10 cellular contexts compared by ENCODE assay signal in the genomic region with DNA sequence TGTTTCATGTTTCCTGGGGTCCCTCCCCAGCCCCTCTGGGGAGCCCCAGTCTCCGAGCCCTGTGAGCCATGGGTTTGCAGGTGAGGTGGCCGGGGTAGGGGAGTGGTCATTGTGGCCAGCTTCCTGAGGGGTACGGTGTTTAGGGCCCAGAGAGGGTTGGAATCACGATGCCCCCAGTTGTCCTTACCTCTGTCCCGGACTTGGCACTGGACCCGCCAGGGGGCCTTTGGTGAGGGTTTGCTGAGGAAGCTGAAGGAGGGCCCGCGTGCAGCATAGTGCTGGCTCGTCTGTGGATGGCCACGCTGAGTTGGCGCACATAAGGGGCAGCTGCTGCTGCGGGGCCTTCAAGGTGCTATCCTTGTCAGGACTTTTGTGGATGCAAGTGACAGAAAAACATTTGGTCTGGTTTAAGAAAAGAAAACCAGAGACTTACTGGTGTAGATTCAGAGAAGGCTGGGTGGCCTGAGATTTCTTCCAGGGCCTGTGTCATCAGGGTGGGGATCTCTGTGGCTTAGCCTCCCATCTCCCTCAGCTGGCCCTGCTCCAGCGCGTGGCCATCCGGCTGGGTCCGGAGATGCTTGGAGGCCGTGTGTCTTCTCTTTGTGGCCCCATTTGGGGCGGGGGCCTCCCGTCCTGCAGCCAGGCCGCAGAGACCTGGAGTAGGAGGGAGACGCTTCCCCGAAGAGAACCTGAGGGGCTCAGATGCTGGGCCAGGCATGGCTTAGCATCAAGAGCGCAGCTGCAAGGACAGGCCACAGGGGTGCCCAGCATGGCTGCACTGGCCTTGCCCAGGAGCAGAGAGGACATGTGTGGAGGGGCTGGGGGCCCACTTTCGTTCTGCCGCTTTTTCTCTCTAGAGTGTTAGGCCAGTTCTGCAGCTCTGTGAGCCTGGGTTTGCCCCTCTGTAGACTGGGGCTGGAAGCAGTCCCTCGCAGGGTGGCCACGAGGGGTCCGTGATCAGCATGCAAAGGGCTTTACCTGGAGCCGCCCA. TPM values are rescaled to one million over a fixed set of nuclear protein-coding genes. Genes with fewer than 3 reads are reported as not detected.
DNase-seq lines count a peak whose midpoint lies in the region; ATAC-seq and TF ChIP-seq lines count a peak whose summit lies in the region.
"Had no signal": no experiment of that assay in that cellular context is flagged by ENCODE, and none has a peak within 500 bp of the region (broad histone marks: within the 10 kb centered on the region; RNA-seq: fewer than 3 reads in every experiment).

No MANE protein-coding gene starts in this region.

- H3K9me2 ChIP-seq in GM23248 (ENCODE audit: insufficient read depth) (no peaks in the 10 kb centered on the region), neural cell (ENCODE audit: insufficient read depth, low read length) (no peaks in the 10 kb centered on the region)

- H3K4me2 ChIP-seq in GM23248 (ENCODE audit: unreplicated experiment), result no peak overlapping the region
- no peak overlapping the region for H3K4me2 ChIP-seq in neural cell (ENCODE audit: low read length)

- peak overlapping the region; percentile 95 for H3K27ac Mint-ChIP-seq in CD4-positive, alpha-beta T cell

- in situ Hi-C loops in GM23248 (cut with MboI), result no loop called here

- no peak for ATAC-seq in CD4-positive, alpha-beta T cell (ENCODE audit: poor library complexity)
- ATAC-seq in GM21367 (IDR thresholded peaks at IDR 0.05; ENCODE audit: unreplicated experiment), result no peak

- no peaks in the 10 kb centered on the region for H3K9me3 ChIP-seq in CD4-positive, alpha-beta T cell (ENCODE audit: control insufficient read depth, low read length)
- no peaks in the 10 kb centered on the region for H3K9me3 ChIP-seq in GM23248 (ENCODE audit: low read depth)
- no peaks in the 10 kb centered on the region for H3K9me3 ChIP-seq in neural cell (ENCODE audit: low read length)
- no peaks in the 10 kb centered on the region for H3K9me3 ChIP-seq in SJCRH30 (replicated peaks)
- H3K9me3 ChIP-seq: gastroesophageal sphincter, prostate gland had no signal

- WGBS in GM23248 (ENCODE audit: low coverage in 1 of 2, low lambda C conversion rate in 2 of 2, missing lambda C conversion rate in 2 of 2), 2 experiments, result 89 to 90% methylated on average over 29 of the region's 29 CpGs

- no peak for TF ChIP-seq RAD21 in neural cell (conservative IDR thresholded peaks at IDR 0.05)

- intact Hi-C loops in CD4-positive, alpha-beta T cell (cut with DNase I, micrococcal nuclease), result no loop called here

- H3K27me3 ChIP-seq in CD4-positive, alpha-beta T cell (ENCODE audit: control insufficient read depth, insufficient read depth, low read length), result no peaks in the 10 kb centered on the region
- H3K27me3 ChIP-seq in GM23248 (replicated peaks; ENCODE audit: insufficient read depth), result no peaks in the 10 kb centered on the region
- no peaks in the 10 kb centered on the region for H3K27me3 ChIP-seq in neural cell (ENCODE audit: insufficient read depth, low read depth, low read length)
- no peaks in the 10 kb centered on the region for H3K27me3 ChIP-seq in SJCRH30
- H3K27me3 ChIP-seq: gastroesophageal sphincter had no signal

- no peak overlapping the region for H2AFZ ChIP-seq in GM23248
- H2AFZ ChIP-seq in neural cell (ENCODE audit: low read depth, low read length), result no peak overlapping the region

- H3K9me3 Mint-ChIP-seq in CD4-positive, alpha-beta T cell, result no peaks in the 10 kb centered on the region

- no peaks in the 10 kb centered on the region for H3K27me3 Mint-ChIP-seq in CD4-positive, alpha-beta T cell

- H3F3A ChIP-seq in GM23248 (ENCODE audit: insufficient read depth) (no peaks in the 10 kb centered on the region), neural cell (ENCODE audit: insufficient read depth, low read length, poor library complexity, severe bottlenecking) (no peaks in the 10 kb centered on the region)

- H3K79me2 ChIP-seq in GM23248 (ENCODE audit: insufficient read depth) (peaks cover 32% of the 10 kb centered on the region), neural cell (replicated peaks; ENCODE audit: insufficient read depth, low read length) (no peaks in the 10 kb centered on the region)

- CTCF ChIA-PET in CD4-positive, alpha-beta T cell (lab: Charles Lee), result interaction anchor here (1.7 kb wide), 1 partner anchor 9 kb away, joined by 6 read pairs; no protein-coding TSS in a partner anchor

- peak overlapping the region; percentile 35; the same call in 1 of the 2 replicates for H3K9ac ChIP-seq in GM23248
- peak overlapping the region; percentile 48 for H3K9ac ChIP-seq in neural cell (ENCODE audit: low read length)

- H3K27ac ChIP-seq in CD4-positive, alpha-beta T cell (ENCODE audit: low read depth, low read length), result peak overlapping the region; percentile 43
- H3K27ac ChIP-seq in GM23248 (peak overlapping the region; percentile 29), cingulate gyrus (ENCODE audit: low read depth, low read length) (peak overlapping the region; percentile 93), neural cell (ENCODE audit: low read length) (peak overlapping the region; percentile 55), SJCRH30 (no peak overlapping the region)
- H3K27ac ChIP-seq: prostate gland had no signal

- no peak for TF ChIP-seq EP300 in neural cell (conservative IDR thresholded peaks at IDR 0.05; ENCODE audit: poor library complexity, severe bottlenecking)

- H3K4me1 ChIP-seq in GM23248 (ENCODE audit: insufficient read depth) (no peaks in the 10 kb centered on the region), SJCRH30 (no peaks in the 10 kb centered on the region)
- H3K4me1 ChIP-seq: prostate gland had no signal

- POLR2A ChIA-PET in CD4-positive, alpha-beta T cell (lab: Charles Lee), result interaction anchor here (0.9 to 2.8 kb wide), 7 partner anchors 17 to 74 kb away, joined by 3 to 15 read pairs (median 7); partner anchors contain the start of genes ANKS3, DNAAF8, MGRN1 and NUDT16L1

- H3K36me3 Mint-ChIP-seq in CD4-positive, alpha-beta T cell (ENCODE audit: low read depth), result peaks cover 25% of the 10 kb centered on the region

- H3K4me1 Mint-ChIP-seq in CD4-positive, alpha-beta T cell (ENCODE audit: low read depth), result peaks cover 58% of the 10 kb centered on the region

- H3K4me3 Mint-ChIP-seq in CD4-positive, alpha-beta T cell, result no peak overlapping the region

- H4K20me1 ChIP-seq in GM23248 (ENCODE audit: insufficient read depth), result no peaks in the 10 kb centered on the region
- H4K20me1 ChIP-seq in neural cell (ENCODE audit: insufficient read depth), result no peaks in the 10 kb centered on the region

- H3K36me3 ChIP-seq in GM23248 (ENCODE audit: low read depth) (no peaks in the 10 kb centered on the region; the same call in 1 of the 2 replicates), neural cell (ENCODE audit: insufficient read depth, low read length) (no peaks in the 10 kb centered on the region), SJCRH30 (no peaks in the 10 kb centered on the region; the same call in 1 of the 2 replicates)

- DNase-seq in CD4-positive, alpha-beta T cell, result no peak
- no peak for DNase-seq in GM23248
- no peak for DNase-seq in SJCRH30
- no peak for DNase-seq in putamen (ENCODE audit: low spot score)
- DNase-seq: SIG-M5 had no signal

- no peak for TF ChIP-seq CTCF in CD4-positive, alpha-beta T cell (IDR thresholded peaks at IDR 0.05)
- no peak for TF ChIP-seq CTCF in neural cell (IDR thresholded peaks at IDR 0.05; ENCODE audit: poor library complexity, severe bottlenecking)

- H3K4me3 ChIP-seq in GM23248, result no peak overlapping the region
- no peak overlapping the region for H3K4me3 ChIP-seq in neural cell (ENCODE audit: low read length)
- no peak overlapping the region for H3K4me3 ChIP-seq in SJCRH30
- H3K4me3 ChIP-seq: gastroesophageal sphincter, prostate gland had no signal

TF ChIP-seq in neural cell, 6 proteins besides CTCF, POLR2A, EP300 and RAD21 (continues in another document):
- TF ChIP-seq POLR2AphosphoS5 (IDR thresholded peaks at IDR 0.05), result no peak
- TF ChIP-seq TAF1 (IDR thresholded peaks at IDR 0.05; ENCODE audit: low read depth), result no peak
- no peak for TF ChIP-seq SMC3 (conservative IDR thresholded peaks at IDR 0.05; ENCODE audit: poor library complexity)
- TF ChIP-seq EZH2 (IDR thresholded peaks at IDR 0.05; ENCODE audit: borderline replicate concordance, insufficient read depth, low read length, poor library complexity, severe bottlenecking), result no peak

RNA-seq across cellular contexts. Expression of gene NUDT16L1, which starts 33.7 kb away (rescaled TPM):
- 10 to 100 TPM; 75.2 to 78.9 TPM for total RNA-seq in CD4-positive, alpha-beta T cell
- 34.8 and 43.6 TPM in 2 replicates for total RNA-seq in GM23248 (2014; rRNA removed; shearing (Covaris generic))
- polyA plus RNA-seq in GM23248 (2016; fragmentation: Nextera tagmentation; extraction: Ambion mirVana), result 42.9 and 43.6 TPM in 2 replicates
- 125 and 153 TPM in 2 replicates for polyA plus RNA-seq in neural cell
- 38.7 and 47.5 TPM in 2 replicates for polyA minus RNA-seq in neural cell
- total RNA-seq in SJCRH30 (2014; rRNA removed; shearing (Covaris generic)), result 22.3 and 23.6 TPM in 2 replicates

RNA-seq across cellular contexts. Expression of gene MGRN1, which starts 35.0 kb away (rescaled TPM):
- 10 to 100 TPM; 45.9 to 48.6 TPM for total RNA-seq in CD4-positive, alpha-beta T cell
- total RNA-seq in GM23248 (2014; rRNA removed; shearing (Covaris generic)), result 26.4 and 30.2 TPM in 2 replicates
- polyA plus RNA-seq in GM23248 (2016; fragmentation: Nextera tagmentation; extraction: Ambion mirVana) (13.1 and 14.0 TPM in 2 replicates), neural cell (35.9 and 47.0 TPM in 2 replicates)
- 75.5 and 76.6 TPM in 2 replicates for polyA minus RNA-seq in neural cell
- total RNA-seq in SJCRH30 (2014; rRNA removed; shearing (Covaris generic)), result 11.6 and 13.8 TPM in 2 replicates

RNA-seq across cellular contexts. Expression of gene UBALD1, which starts 45.0 kb away (rescaled TPM):
- total RNA-seq in CD4-positive, alpha-beta T cell, result 10 to 100 TPM; 17.5 to 19.3 TPM
- 9.9 and 17.4 TPM in 2 replicates for total RNA-seq in GM23248 (2014; rRNA removed; shearing (Covaris generic))
- polyA plus RNA-seq in GM23248 (2016; fragmentation: Nextera tagmentation; extraction: Ambion mirVana) (10.3 and 11.5 TPM in 2 replicates), neural cell (3.3 and 4.1 TPM in 2 replicates)
- polyA minus RNA-seq in neural cell, result 8.8 and 18.5 TPM in 2 replicates
- 5.5 and 8.7 TPM in 2 replicates for total RNA-seq in SJCRH30 (2014; rRNA removed; shearing (Covaris generic))
